In the genomic region with DNA sequence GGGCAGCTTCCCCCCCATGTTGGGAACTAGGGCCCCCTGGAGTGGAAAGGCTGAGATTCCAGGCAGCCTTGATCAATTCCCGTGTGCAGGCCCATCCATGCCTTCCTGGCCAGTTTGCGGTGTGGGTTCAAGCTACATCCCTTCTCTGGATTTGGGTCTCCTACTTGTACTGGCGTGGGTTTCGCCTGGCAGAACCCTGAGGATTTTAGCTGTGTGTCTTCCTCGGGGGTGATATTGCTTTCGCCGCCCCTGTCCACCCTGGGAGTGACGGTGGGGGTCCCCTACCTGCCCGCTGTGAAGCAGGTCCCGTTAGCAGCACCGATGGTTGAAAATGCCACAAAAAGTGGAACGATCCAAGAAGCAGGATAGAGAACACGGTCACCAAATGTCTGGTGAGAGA, we compare ENCODE assay signal across 25 cellular contexts. TPM values are rescaled to one million over a fixed set of nuclear protein-coding genes. Genes with fewer than 3 reads are reported as not detected.
"Had no signal": no experiment of that assay in that cellular context is flagged by ENCODE, and none has a peak within 500 bp of the region (broad histone marks: within the 10 kb centered on the region; RNA-seq: fewer than 3 reads in every experiment).

No MANE protein-coding gene starts in this region.

- DNase-seq: IMR-90, Kasumi-1, KG1, MV-4-11, NCI-H1048, NCI-H1105, NCI-H1417 treated with DMSO at 0.1 percent for 48 hours, NCI-H146, NCI-H1694 treated with DMSO at 0.1 percent for 48 hours, NCI-H1930, NCI-H2081, NCI-H2107, NCI-H226, NCI-H446, NCI-H510A, NCI-H524 treated with DMSO at 0.1 percent for 48 hours, NCI-H69, NCI-H774, Right ventricle myocardium superior, SIG-M5 had no signal

- H3K27ac ChIP-seq: SJSA1, SK-N-MC had no signal

- H3K27me3 ChIP-seq: SJSA1 had no signal

- H3K36me3 ChIP-seq: SJSA1 had no signal

- H3K4me1 ChIP-seq: SJSA1 had no signal

- H3K9me3 ChIP-seq: SJSA1 had no signal

- H3K4me3 ChIP-seq: SJSA1, SK-N-MC had no signal

- ATAC-seq: HepG2 had no signal

RNA-seq across cellular contexts. Expression of a gene that starts 11.4 kb away (rescaled TPM):
- total RNA-seq: HT1080, IMR-90, M059J, Right ventricle myocardium superior, SJSA1 had no signal
